In the genomic region with DNA sequence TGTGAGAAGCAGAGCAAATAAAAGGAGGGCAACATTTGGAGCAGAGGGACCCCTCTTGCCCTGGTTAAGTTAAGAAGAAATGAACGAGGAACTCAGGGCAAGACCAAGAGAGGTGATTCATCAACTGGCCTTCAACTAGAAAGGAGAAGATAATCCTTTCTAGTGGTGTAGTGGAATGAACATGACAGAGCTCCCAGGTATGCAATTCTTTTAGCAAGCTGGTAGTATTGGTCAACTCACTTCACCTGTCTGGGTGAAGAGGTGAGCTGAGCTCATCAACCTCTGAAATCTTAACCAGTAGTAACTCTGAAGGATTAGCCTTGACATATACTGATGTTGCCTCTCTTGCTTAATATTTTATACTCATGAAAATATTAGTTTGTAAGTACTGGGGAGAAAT, we compare ENCODE assay signal across 23 cellular contexts.
"Had no signal": no experiment of that assay in that cellular context is flagged by ENCODE, and none has a peak within 500 bp of the region (broad histone marks: within the 10 kb centered on the region; RNA-seq: fewer than 3 reads in every experiment).

No MANE protein-coding gene starts in this region.

- H3K36me3 ChIP-seq: heart left ventricle, left lung, lower lobe of right lung, suprapubic skin, tibial artery had no signal

- H3K9me3 ChIP-seq: body of pancreas, lower lobe of right lung, tibial artery had no signal

- H3K27ac ChIP-seq: body of pancreas, coronary artery, dorsolateral prefrontal cortex, heart left ventricle, left lung, lower lobe of right lung, suprapubic skin, tibial artery had no signal

- H3K4me3 ChIP-seq: body of pancreas, coronary artery, dorsolateral prefrontal cortex, heart left ventricle, left lung, lower lobe of right lung, mucosa of descending colon, smooth muscle cell, suprapubic skin, tibial artery had no signal

- DNase-seq: activated CD4-positive, alpha-beta T cell treated with anti-CD3 and anti-CD28 coated beads for 1 hour; activated CD4-positive, alpha-beta T cell treated with anti-CD3 and anti-CD28 coated beads, Interleukin-2, amount 10 ng/mL, durations not matched to agents 7 days and 5 days; activated CD8-positive, alpha-beta memory T cell treated with anti-CD3 and anti-CD28 coated beads, Interleukin-2, amount 10 ng/mL, durations not matched to agents 7 days and 5 days; activated CD8-positive, alpha-beta T cell treated with anti-CD3 and anti-CD28 coated beads, Interleukin-2, amount 10 ng/mL, durations not matched to agents 7 days and 5 days; activated naive CD4-positive, alpha-beta T cell; activated T-cell treated with anti-CD3 and anti-CD28 coated beads, Interleukin-2, amount 50 U/mL, for 72 hours; body of pancreas; dorsolateral prefrontal cortex; effector memory CD4-positive, alpha-beta T cell; heart left ventricle; hypothalamus; immature natural killer cell; kidney glomerular epithelial cell; left lung; lower lobe of right lung; mucosa of descending colon; stimulated activated CD4-positive, alpha-beta T cell treated with anti-CD3 and anti-CD28 coated beads, Interleukin-1b, Interleukin-23, amount 100 ng/mL, for 48 hours; stimulated activated naive CD4-positive, alpha-beta T cell; T-helper 2 cell; tibial artery had no signal

- H3K4me1 ChIP-seq: body of pancreas, heart left ventricle, left lung, lower lobe of right lung, suprapubic skin, tibial artery had no signal

- H3K4me2 ChIP-seq: smooth muscle cell had no signal

- H3K27me3 ChIP-seq: body of pancreas, dorsolateral prefrontal cortex, heart left ventricle, left lung, suprapubic skin, tibial artery had no signal
